Comparison of ENCODE assay signal across 8 cellular contexts in the genomic region with DNA sequence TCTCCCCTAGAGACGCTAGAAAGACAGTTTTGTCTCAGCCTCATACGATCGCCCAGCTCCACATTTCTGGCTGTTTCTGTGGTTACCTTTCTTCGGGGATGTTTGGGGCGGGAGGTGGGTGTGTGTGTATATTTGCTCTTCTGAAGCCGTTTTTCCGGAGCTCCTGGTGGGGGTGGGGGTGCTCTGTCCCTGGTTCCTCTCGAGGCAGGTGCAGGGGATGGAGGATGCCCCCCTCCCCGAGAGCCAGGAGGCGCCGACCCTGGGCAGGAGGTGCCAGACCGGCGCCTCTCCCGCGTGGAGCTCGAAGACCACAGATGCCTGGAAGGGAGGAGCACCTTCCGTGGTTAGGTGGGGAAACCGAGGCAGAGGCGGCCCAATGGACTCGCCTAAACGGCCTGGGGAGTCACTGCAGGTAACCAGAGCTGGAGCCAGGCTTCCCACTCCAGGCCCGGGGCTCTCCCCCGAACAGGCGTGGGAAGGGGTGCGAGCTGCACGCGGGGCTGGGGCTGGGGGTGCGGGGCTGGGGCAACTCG. TPM values are rescaled to one million over a fixed set of nuclear protein-coding genes. Genes with fewer than 3 reads are reported as not detected.
DNase-seq lines count a peak whose midpoint lies in the region; ATAC-seq and TF ChIP-seq lines count a peak whose summit lies in the region.

No MANE protein-coding gene starts in this region.

- H3K4me1 Mint-ChIP-seq in activated naive CD8-positive, alpha-beta T cell treated with anti-CD3 and anti-CD28 coated beads, Interleukin-2, amount 10 ng/mL, durations not matched to agents 7 days and 5 days, result peaks cover 64% of the 10 kb centered on the region

- H3K27ac ChIP-seq in 22Rv1, result peak overlapping the region; percentile 79
- peak overlapping the region; percentile 88 for H3K27ac ChIP-seq in lower lobe of right lung
- H3K27ac ChIP-seq in transverse colon, result peak overlapping the region; percentile 82 to 95 (median 91)

- peak overlapping the region; percentile 94; the same call in 1 of the 2 replicates for H3K4me3 ChIP-seq in HFF-Myc (replicated peaks; ENCODE audit: low read depth, low read length)
- peak overlapping the region; percentile 84 for H3K4me3 ChIP-seq in lower lobe of right lung
- H3K4me3 ChIP-seq in transverse colon, result peak overlapping the region; percentile 26 to 95 (median 76)

- H3K27me3 Mint-ChIP-seq in activated naive CD8-positive, alpha-beta T cell treated with anti-CD3 and anti-CD28 coated beads, Interleukin-2, amount 10 ng/mL, durations not matched to agents 7 days and 5 days, result no peaks in the 10 kb centered on the region

- no peak for TF ChIP-seq EP300 in transverse colon (IDR thresholded peaks at IDR 0.05; ENCODE audit: low read depth)

- H3K4me1 ChIP-seq in lower lobe of right lung (peaks cover 51% of the 10 kb centered on the region), transverse colon (peaks cover 18 to 43% (median 35%) of the 10 kb centered on the region in 4 donors)

- H3K36me3 ChIP-seq in lower lobe of right lung (no peaks in the 10 kb centered on the region), transverse colon (no peaks in the 10 kb centered on the region)

- POLR2A ChIA-PET in activated naive CD8-positive, alpha-beta T cell treated with anti-CD3 and anti-CD28 coated beads, Interleukin-2, amount 10 ng/mL, durations not matched to agents 7 days and 5 days (lab: Charles Lee), result interaction anchor here (0.6 to 6.4 kb wide), 7 partner anchors 8 to 172 kb away, joined by 3 to 107 read pairs (median 4); no protein-coding TSS in a partner anchor

- TF ChIP-seq CTCF in 22Rv1 (IDR thresholded peaks at IDR 0.05) (no peak), HFF-Myc (IDR thresholded peaks at IDR 0.05; ENCODE audit: low read depth, low read length, missing control alignments) (no peak), lower lobe of right lung (IDR thresholded peaks at IDR 0.05) (no peak), transverse colon (IDR thresholded peaks at IDR 0.05) (no peak)

- intact Hi-C loops in lower lobe of right lung (cut with DNase I), result no loop called here
- intact Hi-C loops in transverse colon (cut with DNase I; ENCODE audit: low total_unique reads), result loop anchor here (5.0 kb wide), 1 partner anchor 105 kb away; no protein-coding TSS in a partner anchor

- in situ Hi-C loops in transverse colon (cut with MboI; ENCODE audit: low pct_ligation_motif_present in 1 of 4, low pct_unique_long_range_greater_than_20kb in 1 of 4, low sequenced_read_pairs in 3 of 4), result no loop called here

- H3K27me3 ChIP-seq in lower lobe of right lung (ENCODE audit: low read depth) (no peaks in the 10 kb centered on the region), transverse colon (no peaks in the 10 kb centered on the region)

- peak overlapping the region; percentile 91 for H3K27ac Mint-ChIP-seq in activated naive CD8-positive, alpha-beta T cell treated with anti-CD3 and anti-CD28 coated beads, Interleukin-2, amount 10 ng/mL, durations not matched to agents 7 days and 5 days

- peak overlapping the region; percentile 78 for H3K4me3 Mint-ChIP-seq in activated naive CD8-positive, alpha-beta T cell treated with anti-CD3 and anti-CD28 coated beads, Interleukin-2, amount 10 ng/mL, durations not matched to agents 7 days and 5 days

- H3K9me3 Mint-ChIP-seq in activated naive CD8-positive, alpha-beta T cell treated with anti-CD3 and anti-CD28 coated beads, Interleukin-2, amount 10 ng/mL, durations not matched to agents 7 days and 5 days, result no peaks in the 10 kb centered on the region

- WGBS in transverse colon (ENCODE audit: low coverage in 1 of 2), 2 donors, result 22% methylated on average over 29 of the region's 29 CpGs; no CpG with 5 or more reads in 1 of the 2 donors

- TF ChIP-seq POLR2A in transverse colon (IDR thresholded peaks at IDR 0.05), result no peak

- ATAC-seq in activated naive CD8-positive, alpha-beta T cell treated with anti-CD3 and anti-CD28 coated beads, Interleukin-2, amount 10 ng/mL, durations not matched to agents 7 days and 5 days (ENCODE audit: low read depth), result no peak
- ATAC-seq in lower lobe of right lung, result peak in 1 of 2 donors; percentile 0

- H3K36me3 Mint-ChIP-seq in activated naive CD8-positive, alpha-beta T cell treated with anti-CD3 and anti-CD28 coated beads, Interleukin-2, amount 10 ng/mL, durations not matched to agents 7 days and 5 days, result peaks cover 3% of the 10 kb centered on the region

- DNase-seq in HFF-Myc (ENCODE audit: extremely low read depth, low read depth), result no peak
- DNase-seq in activated naive CD8-positive, alpha-beta T cell treated with anti-CD3 and anti-CD28 coated beads, Interleukin-2, amount 10 ng/mL, durations not matched to agents 7 days and 5 days, result no peak
- peak; percentile 59 for DNase-seq in lower lobe of right lung
- DNase-seq in transverse colon, result peak; percentile 19
- no peak for DNase-seq in HK-2 (ENCODE audit: unreplicated experiment)
- DNase-seq in DMS 273 treated with DMSO at 0.1 percent for 48 hours (lab: John Stamatoyannopoulos, UW), result no peak
- no peak for DNase-seq in NCI-H187 (lab: John Stamatoyannopoulos, UW)

- H3K9me3 ChIP-seq in lower lobe of right lung (no peaks in the 10 kb centered on the region), transverse colon (no peaks in the 10 kb centered on the region)

RNA-seq across cellular contexts. Expression of gene HPCAL1, which starts 0.7 kb away (rescaled TPM):
- total RNA-seq in activated naive CD8-positive, alpha-beta T cell treated with anti-CD3 and anti-CD28 coated beads, Interleukin-2, amount 10 ng/mL, durations not matched to agents 7 days and 5 days, result 10 to 100 TPM; 75.8 to 77.1 TPM
- total RNA-seq in lower lobe of right lung (132 TPM), transverse colon (100 to 1,000 TPM in 3 of 4 donors, 10 to 100 TPM in 1; 88.9 to 221 (median 129) TPM)

Comparison
In these comparisons a context has a peak if more than half of its experiments do, and no peak if none do; other contexts are left out.
1. DNase-seq: peak in lower lobe of right lung (single experiment) and transverse colon (single experiment); none in HFF-Myc (single experiment), activated naive CD8-positive, alpha-beta T cell treated with anti-CD3 and anti-CD28 coated beads, Interleukin-2, amount 10 ng/mL, durations not matched to agents 7 days and 5 days (single experiment), HK-2 (single experiment), DMS 273 treated with DMSO at 0.1 percent for 48 hours (single experiment) and NCI-H187 (0 of 2).
2. Peak in every context shown above with its lines, with median percentiles within 50 percentile points of each other: H3K27ac ChIP-seq and H3K4me3 ChIP-seq.